In genomic region chr4:140106277-140106842, GRCh38 we compare ENCODE assay signal across 20 cellular contexts. TPM values are rescaled to one million over a fixed set of nuclear protein-coding genes. Genes with fewer than 3 reads are reported as not detected.
A peak's percentile ranks its signal among the peaks of the same experiment; 100 is the strongest.
DNase-seq lines count a peak whose midpoint lies in the region; ATAC-seq and TF ChIP-seq lines count a peak whose summit lies in the region.
"Had no signal": no experiment of that assay in that cellular context is flagged by ENCODE, and none has a peak within 500 bp of the region (broad histone marks: within the 10 kb centered on the region; RNA-seq: fewer than 3 reads in every experiment).

No MANE protein-coding gene starts in this region.

- ATAC-seq in esophagus mucosa (peak; percentile 59), GM21423 (IDR thresholded peaks at IDR 0.05; ENCODE audit: unreplicated experiment) (no peak), GM23338 (no peak)

- H3K4me1 ChIP-seq in PC-9 (replicated peaks; ENCODE audit: insufficient read depth), result peaks cover 38% of the 10 kb centered on the region
- no peaks in the 10 kb centered on the region for H3K4me1 ChIP-seq in GM23338 (ENCODE audit: insufficient read depth)

- H3K4me1 Mint-ChIP-seq in GM23338, result peaks cover 2% of the 10 kb centered on the region; the same call in 1 of the 3 replicates

- CTCF ChIA-PET in PC-9 (lab: Charles Lee), result no interaction called here

- TF ChIP-seq CTCF in PC-9 (conservative IDR thresholded peaks at IDR 0.05) (no peak), GM23338 (conservative IDR thresholded peaks at IDR 0.05; ENCODE audit: low read depth in 2 of 2) (no peak)

- no peaks in the 10 kb centered on the region for H3K36me3 Mint-ChIP-seq in GM23338 (ENCODE audit: low read depth)
- H3K36me3 Mint-ChIP-seq: CD4-positive, alpha-beta memory T cell had no signal

- H3K27ac Mint-ChIP-seq in GM23338, result no peak overlapping the region
- H3K27ac Mint-ChIP-seq: CD4-positive, alpha-beta memory T cell had no signal

- no peaks in the 10 kb centered on the region for H3K27me3 ChIP-seq in PC-9 (ENCODE audit: insufficient read depth, low read depth)
- H3K27me3 ChIP-seq in GM23338 (ENCODE audit: insufficient read depth), result no peaks in the 10 kb centered on the region
- H3K27me3 ChIP-seq: BLaER1 treated with 17β-estradiol and CSF1 and Interleukin-3, amounts not matched to agents 10 nM and 100 nM had no signal

- no peak overlapping the region for H3K4me3 ChIP-seq in PC-9
- no peak overlapping the region for H3K4me3 ChIP-seq in GM23338
- H3K4me3 ChIP-seq: BLaER1 treated with 17β-estradiol and CSF1 and Interleukin-3, amounts not matched to agents 10 nM and 100 nM; HAP-1 had no signal

- peak; percentile 50 for DNase-seq in CD1c-positive myeloid dendritic cell (ENCODE audit: extremely low spot score)
- peak in 1 of 2 experiments; percentile 77 for DNase-seq in PC-9
- peak; percentile 48 for DNase-seq in renal cortical epithelial cell (ENCODE audit: low read depth)
- DNase-seq in stimulated activated CD4-positive, alpha-beta T cell treated with anti-CD3 and anti-CD28 coated beads, Interleukin-4, amount 100 ng/mL, for 4 hours, result no peak
- no peak for DNase-seq in GM23338 (ENCODE audit: low spot score)
- DNase-seq: AML-193; CD4-positive, alpha-beta memory T cell; COR-L47; DMS53; GOT3; NCI-H2029; NCI-H446; NCI-H526 treated with DMSO at 0.1 percent for 48 hours; RPMI8226; SHP77 had no signal

- intact Hi-C loops in PC-9 (cut with micrococcal nuclease; ENCODE audit: unreplicated experiment), result no loop called here

- H3K36me3 ChIP-seq in PC-9 (ENCODE audit: low read depth) (no peaks in the 10 kb centered on the region), GM23338 (ENCODE audit: insufficient read depth) (no peaks in the 10 kb centered on the region)
- H3K36me3 ChIP-seq: HAP-1 had no signal

- H3K79me2 ChIP-seq in PC-9 (ENCODE audit: low read depth) (peaks cover 64% of the 10 kb centered on the region), GM23338 (replicated peaks; ENCODE audit: insufficient read depth) (no peaks in the 10 kb centered on the region)

- no peaks in the 10 kb centered on the region for H3K9me3 Mint-ChIP-seq in GM23338

- no peaks in the 10 kb centered on the region for H3K9me2 ChIP-seq in PC-9 (ENCODE audit: insufficient read depth)
- H3K9me2 ChIP-seq in GM23338 (ENCODE audit: insufficient read depth), result no peaks in the 10 kb centered on the region

- H3K27me3 Mint-ChIP-seq in GM23338 (ENCODE audit: insufficient read depth, low read depth, poor library complexity), result no peaks in the 10 kb centered on the region

- H3F3A ChIP-seq in PC-9 (ENCODE audit: insufficient read depth, low read depth) (peaks cover 24% of the 10 kb centered on the region; the same call in 1 of the 2 replicates), GM23338 (replicated peaks; ENCODE audit: low read depth) (no peaks in the 10 kb centered on the region)

- H3K4me3 Mint-ChIP-seq in GM23338, result no peak overlapping the region
- H3K4me3 Mint-ChIP-seq: CD4-positive, alpha-beta memory T cell had no signal

- H3K27ac ChIP-seq in PC-9 (peak overlapping the region; percentile 76), GM23338 (ENCODE audit: low read depth) (no peak overlapping the region)

- H3K9me3 ChIP-seq in PC-9 (ENCODE audit: insufficient read depth, low read depth), result no peaks in the 10 kb centered on the region
- H3K9me3 ChIP-seq: HAP-1 had no signal

- POLR2A ChIA-PET in PC-9 (lab: Charles Lee; ENCODE audit: unreplicated experiment), result interaction anchor here (0.7 kb wide), 1 partner anchor 148 kb away, joined by 3 read pairs; no protein-coding TSS in a partner anchor

- no peak overlapping the region for H2AFZ ChIP-seq in PC-9
- no peak overlapping the region for H2AFZ ChIP-seq in GM23338

- BruUV-seq in PC-9 (replicated peaks; lab: Mats Ljungman, UMichigan), result no TSS peak

- H4K20me1 ChIP-seq in PC-9 (ENCODE audit: insufficient read depth) (no peaks in the 10 kb centered on the region), GM23338 (replicated peaks; ENCODE audit: insufficient read depth) (no peaks in the 10 kb centered on the region)

- H3K4me2 ChIP-seq in PC-9, result peak overlapping the region; percentile 55
- no peak overlapping the region for H3K4me2 ChIP-seq in GM23338

TF ChIP-seq in GM23338, 12 proteins besides CTCF, POLR2A, EP300 and RAD21 (continues in another document):
- TF ChIP-seq ZNF114 (CRISPR knock-in tag; IDR thresholded peaks at IDR 0.05), result no peak
- TF ChIP-seq ZNF462 (CRISPR knock-in tag; IDR thresholded peaks at IDR 0.05), result no peak
- no peak for TF ChIP-seq STAT1 (IDR thresholded peaks at IDR 0.05; ENCODE audit: unreplicated experiment)
- TF ChIP-seq CREB1 (CRISPR knock-in tag; IDR thresholded peaks at IDR 0.05; ENCODE audit: low read depth), result no peak
- no peak for TF ChIP-seq NANOG (IDR thresholded peaks at IDR 0.05; ENCODE audit: borderline replicate concordance)
- no peak for TF ChIP-seq EZH2phosphoT487 (IDR thresholded peaks at IDR 0.05; ENCODE audit: unreplicated experiment)
- TF ChIP-seq ETS1 (IDR thresholded peaks at IDR 0.05), result no peak

RNA-seq across cellular contexts. Expression of gene MAML3, which starts 47.6 kb away (rescaled TPM):
- total RNA-seq in PC-9 (2021), result 10.5 and 15.2 TPM in 2 replicates
- 7.9 TPM for total RNA-seq in esophagus mucosa
- 0.17 and 2.0 TPM in 2 replicates for total RNA-seq in renal cortical epithelial cell
- total RNA-seq in GM23338 (2014; rRNA removed; shearing (Covaris generic)), result 3.7 and 6.5 TPM in 2 replicates
- 1.3 and 1.7 TPM in 2 replicates for polyA plus RNA-seq in GM23338 (2016; fragmentation: Nextera tagmentation; extraction: Ambion mirVana)
- total RNA-seq: G401 had no signal

Comparison
In these comparisons a context has a peak if more than half of its experiments do, and no peak if none do; other contexts are left out.
1. DNase-seq: peak in CD1c-positive myeloid dendritic cell (single experiment) and renal cortical epithelial cell (single experiment); none in stimulated activated CD4-positive, alpha-beta T cell treated with anti-CD3 and anti-CD28 coated beads, Interleukin-4, amount 100 ng/mL, for 4 hours (0 of 2) and GM23338 (single experiment).